Comparison of ENCODE assay signal across 1 cellular context in the genomic region with DNA sequence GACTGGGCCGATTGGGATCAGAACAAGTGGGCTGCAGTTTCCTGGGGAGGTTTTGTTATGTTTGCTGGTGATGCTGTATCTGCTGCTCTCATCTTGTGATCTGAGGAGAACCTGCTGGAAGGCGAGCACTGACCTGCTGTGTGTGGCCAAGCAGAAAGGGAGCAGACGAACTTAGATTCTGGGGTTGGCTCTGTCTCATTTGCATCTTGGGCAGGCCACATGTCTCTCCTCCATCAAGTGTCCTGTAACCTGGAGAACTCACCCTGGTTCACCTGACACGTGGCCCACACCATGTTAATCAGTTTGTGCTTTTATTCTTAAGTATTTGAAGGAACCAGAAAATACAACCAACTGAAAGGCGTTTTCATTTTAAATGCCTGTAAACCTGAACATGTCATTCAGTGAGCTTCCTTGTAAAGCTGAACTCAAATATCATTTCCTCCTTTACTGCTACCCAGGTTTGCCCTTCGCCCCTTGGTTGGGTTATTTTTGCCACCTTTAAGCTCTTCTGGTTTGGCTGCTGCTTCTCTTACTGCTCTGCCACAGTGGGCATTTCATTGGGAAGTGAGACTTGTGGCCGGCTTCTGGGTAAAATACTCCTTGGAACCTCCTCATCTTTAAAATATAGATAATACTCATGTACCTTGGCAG.
TF ChIP-seq lines count a peak whose summit lies in the region.

No MANE protein-coding gene starts in this region.

TF ChIP-seq in IMR-90, 13 proteins besides CTCF, POLR2A, EP300 and RAD21 (continued from another document):
- TF ChIP-seq, protein P1, sequence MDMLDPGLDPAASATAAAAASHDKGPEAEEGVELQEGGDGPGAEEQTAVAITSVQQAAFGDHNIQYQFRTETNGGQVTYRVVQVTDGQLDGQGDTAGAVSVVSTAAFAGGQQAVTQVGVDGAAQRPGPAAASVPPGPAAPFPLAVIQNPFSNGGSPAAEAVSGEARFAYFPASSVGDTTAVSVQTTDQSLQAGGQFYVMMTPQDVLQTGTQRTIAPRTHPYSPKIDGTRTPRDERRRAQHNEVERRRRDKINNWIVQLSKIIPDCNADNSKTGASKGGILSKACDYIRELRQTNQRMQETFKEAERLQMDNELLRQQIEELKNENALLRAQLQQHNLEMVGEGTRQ (IDR thresholded peaks at IDR 0.05; ENCODE audit: low read depth, low read length) = no peak
